Comparison of ENCODE assay signal across 8 cellular contexts in the genomic region with DNA sequence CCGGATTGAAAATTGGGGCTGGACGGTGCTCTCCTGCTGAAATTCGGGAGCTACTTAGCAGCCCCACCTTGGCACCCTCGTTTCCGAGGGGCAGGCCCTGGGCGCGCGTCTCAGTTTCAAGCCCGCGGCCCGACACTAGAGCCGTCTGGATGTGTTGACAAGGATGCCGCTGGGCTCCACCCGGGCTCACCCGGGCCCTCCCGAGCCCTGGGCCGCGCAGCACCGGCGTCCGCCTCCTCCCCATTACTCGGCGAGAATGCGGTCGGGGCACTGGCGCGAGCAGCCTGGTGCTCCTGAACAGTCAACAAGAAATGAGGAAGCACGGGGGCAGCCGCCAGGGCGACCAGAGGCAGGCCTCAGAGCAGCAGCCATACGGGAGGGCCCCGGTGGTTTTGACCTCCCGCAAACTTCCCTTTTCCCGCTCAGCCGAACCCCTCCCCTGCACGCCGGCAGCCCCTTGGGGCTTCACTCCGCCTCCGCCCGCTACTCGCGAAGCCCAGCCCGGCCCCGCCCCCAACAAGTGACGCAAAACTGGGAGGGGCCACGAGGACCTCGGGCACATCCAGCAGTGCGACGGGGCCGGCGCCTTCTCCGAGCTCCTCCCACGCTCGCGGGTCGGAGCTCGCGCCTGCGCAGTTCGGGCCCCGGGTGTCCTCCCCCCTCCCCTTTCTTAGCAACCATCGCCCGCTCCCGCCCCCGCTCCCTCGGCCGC.
A peak's percentile ranks its signal among the peaks of the same experiment; 100 is the strongest.
DNase-seq lines count a peak whose midpoint lies in the region; ATAC-seq and TF ChIP-seq lines count a peak whose summit lies in the region.

No MANE protein-coding gene starts in this region.

- peak overlapping the region; percentile 72 to 95 (median 84) for H3K27ac Mint-ChIP-seq in nephron

- H3K27me3 Mint-ChIP-seq in nephron (ENCODE audit: low read depth): peaks cover 3% of the 10 kb centered on the region

- H3K4me3 Mint-ChIP-seq in nephron: peak overlapping the region; percentile 75 to 85 (median 82)

- H3K4me3 ChIP-seq in LNCaP clone FGC (ENCODE audit: low read depth, low read length) (peak overlapping the region; percentile 61), fibroblast of pulmonary artery (replicated peaks; ENCODE audit: low read depth, low read length) (peak overlapping the region; percentile 92)

- DNase-seq in ELF-1 (ENCODE audit: low read depth, low spot score) (peak; percentile 99), GOT3 (lab: John Stamatoyannopoulos, UW) (peak; percentile 97), LNCaP clone FGC (ENCODE audit: low read depth) (peak; percentile 81), RPMI8226 (peak; percentile 99), fibroblast of pulmonary artery (ENCODE audit: low read depth) (peak; percentile 98)
- peak; percentile 100 for DNase-seq in activated T-helper 9 cell treated with anti-CD3 and anti-CD28 coated beads, Interleukin-2, amount 50 U/mL, for 16 hours (ENCODE audit: low read depth)
- DNase-seq in stimulated activated naive CD8-positive, alpha-beta T cell treated with anti-CD3 and anti-CD28 coated beads, Interleukin-15, Interleukin-2, amounts not matched to agents 100 U/mL and 50 U/mL, for 24 hours: peak; percentile 100

- peak; percentile 88 for ATAC-seq in stimulated activated naive CD8-positive, alpha-beta T cell treated with anti-CD3 and anti-CD28 coated beads, Interleukin-15, Interleukin-2, amounts not matched to agents 100 U/mL and 50 U/mL, for 24 hours

- TF ChIP-seq CTCF in LNCaP clone FGC (IDR thresholded peaks at IDR 0.05; ENCODE audit: control insufficient read depth, extremely low read depth, insufficient read depth) (no peak), fibroblast of pulmonary artery (IDR thresholded peaks at IDR 0.05; ENCODE audit: low read length, missing control alignments) (no peak), nephron (IDR thresholded peaks at IDR 0.05; ENCODE audit: unreplicated experiment in 3 of 3) (no peak)

- H3K9me3 Mint-ChIP-seq in nephron: peaks cover 17% of the 10 kb centered on the region

- H3K4me1 Mint-ChIP-seq in nephron: peaks cover 39% of the 10 kb centered on the region

- peaks cover 34% of the 10 kb centered on the region for H3K36me3 Mint-ChIP-seq in nephron (ENCODE audit: low read depth)

Comparison
In these comparisons a context has a peak if more than half of its experiments do, and no peak if none do; other contexts are left out.
1. Peak in every context shown above with its lines: DNase-seq, ATAC-seq and H3K4me3 ChIP-seq.